ENCODE assay signal across 32 cellular contexts in the genomic region with DNA sequence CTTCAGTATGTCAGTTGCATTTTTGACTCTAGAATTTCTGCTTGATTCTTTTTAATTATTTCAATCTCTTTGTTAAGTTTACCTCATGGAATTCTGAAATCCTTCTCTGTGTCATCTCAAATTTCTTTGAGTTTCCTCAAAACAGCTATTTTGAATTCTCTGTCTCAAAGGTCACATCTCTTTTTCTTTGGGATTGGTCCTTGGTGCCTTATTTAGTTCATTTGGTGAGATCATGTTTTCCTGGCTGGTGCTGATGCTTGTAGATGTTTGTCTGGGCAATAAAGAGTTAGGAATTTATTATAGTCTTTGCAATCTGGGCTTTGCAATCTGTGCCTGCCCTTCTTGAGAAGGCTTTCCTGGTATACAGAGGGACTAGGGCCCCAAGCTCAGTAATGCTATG.
"Had no signal": no experiment of that assay in that cellular context is flagged by ENCODE, and none has a peak within 500 bp of the region (broad histone marks: within the 10 kb centered on the region; RNA-seq: fewer than 3 reads in every experiment).

No MANE protein-coding gene starts in this region.

- H2AFZ ChIP-seq: hepatocyte had no signal

- H3K4me3 Mint-ChIP-seq: activated CD4-positive, alpha-beta memory T cell treated with anti-CD3 and anti-CD28 coated beads for 36 hours; activated CD4-positive, alpha-beta T cell treated with anti-CD3 and anti-CD28 coated beads for 36 hours; activated CD4-positive, alpha-beta T cell treated with anti-CD3 and anti-CD28 coated beads, Interleukin-2, amount 10 ng/mL, durations not matched to agents 24 days and 14 days; activated CD8-positive, alpha-beta memory T cell treated with anti-CD3 and anti-CD28 coated beads, Interleukin-2, amount 10 ng/mL, durations not matched to agents 7 days and 5 days; activated CD8-positive, alpha-beta T cell treated with anti-CD3 and anti-CD28 coated beads, Interleukin-2, amount 10 ng/mL, durations not matched to agents 7 days and 5 days; activated naive CD4-positive, alpha-beta T cell treated with anti-CD3 and anti-CD28 coated beads, Interleukin-2, amount 10 ng/mL, durations not matched to agents 7 days and 5 days; activated naive CD8-positive, alpha-beta T cell treated with anti-CD3 and anti-CD28 coated beads, Interleukin-2, amount 10 ng/mL, durations not matched to agents 7 days and 5 days; activated T-helper 1 cell treated with anti-CD3 and anti-CD28 coated beads, Interleukin-12 subunit alpha, Interleukin-12 subunit beta, Interleukin-2, Interleukin-4 antibody, amounts not matched to agents 30 ng/mL and 10 ng/mL and 1 ng/mL, durations not matched to agents 14 hours and 24 hours and 36 hours; central memory CD8-positive, alpha-beta T cell; T-helper 17 cell; T-helper 2 cell treated with Interferon-gamma antibody and Interleukin-4, amounts not matched to agents 5 μg/mL and 100 μg/mL, for 36 hours had no signal

- H3K27me3 ChIP-seq: brain microvascular endothelial cell, esophagus squamous epithelium, gastroesophageal sphincter, heart right ventricle, hepatocyte had no signal

- H3K79me2 ChIP-seq: hepatocyte had no signal

- H3K4me2 ChIP-seq: hepatocyte had no signal

- H3K27me3 Mint-ChIP-seq: activated CD4-positive, alpha-beta memory T cell treated with anti-CD3 and anti-CD28 coated beads for 36 hours; activated CD4-positive, alpha-beta T cell treated with anti-CD3 and anti-CD28 coated beads for 36 hours; activated naive CD4-positive, alpha-beta T cell treated with anti-CD3 and anti-CD28 coated beads, Interleukin-2, amount 10 ng/mL, durations not matched to agents 7 days and 5 days; activated naive CD8-positive, alpha-beta T cell treated with anti-CD3 and anti-CD28 coated beads, Interleukin-2, amount 10 ng/mL, durations not matched to agents 7 days and 5 days; central memory CD8-positive, alpha-beta T cell; T-helper 17 cell had no signal

- H3K27ac Mint-ChIP-seq: activated CD4-positive, alpha-beta memory T cell treated with anti-CD3 and anti-CD28 coated beads for 36 hours; activated CD4-positive, alpha-beta T cell treated with anti-CD3 and anti-CD28 coated beads for 36 hours; activated CD4-positive, alpha-beta T cell treated with anti-CD3 and anti-CD28 coated beads, Interleukin-2, amount 10 ng/mL, durations not matched to agents 24 days and 14 days; activated CD8-positive, alpha-beta memory T cell treated with anti-CD3 and anti-CD28 coated beads, Interleukin-2, amount 10 ng/mL, durations not matched to agents 7 days and 5 days; activated CD8-positive, alpha-beta T cell treated with anti-CD3 and anti-CD28 coated beads, Interleukin-2, amount 10 ng/mL, durations not matched to agents 7 days and 5 days; activated naive CD4-positive, alpha-beta T cell treated with anti-CD3 and anti-CD28 coated beads, Interleukin-2, amount 10 ng/mL, durations not matched to agents 7 days and 5 days; activated naive CD4-positive, alpha-beta T cell treated with anti-CD3 and anti-CD28 coated beads, Interleukin-2, amount 50 U/mL, for 72 hours; activated naive CD8-positive, alpha-beta T cell treated with anti-CD3 and anti-CD28 coated beads, Interleukin-2, amount 10 ng/mL, durations not matched to agents 7 days and 5 days; activated T-helper 1 cell treated with anti-CD3 and anti-CD28 coated beads, Interleukin-12 subunit alpha, Interleukin-12 subunit beta, Interleukin-2, Interleukin-4 antibody, amounts not matched to agents 30 ng/mL and 10 ng/mL and 1 ng/mL, durations not matched to agents 14 hours and 24 hours and 36 hours; T-helper 17 cell; T-helper 2 cell treated with Interferon-gamma antibody and Interleukin-4, amounts not matched to agents 5 μg/mL and 100 μg/mL, for 36 hours had no signal

- H3K27ac ChIP-seq: brain microvascular endothelial cell, epithelial cell of prostate, esophagus squamous epithelium, gastroesophageal sphincter, heart right ventricle, hepatocyte had no signal

- H3K36me3 ChIP-seq: brain microvascular endothelial cell, esophagus squamous epithelium, gastroesophageal sphincter had no signal

- H3K4me1 Mint-ChIP-seq: activated CD4-positive, alpha-beta T cell treated with anti-CD3 and anti-CD28 coated beads for 36 hours; activated CD4-positive, alpha-beta T cell treated with anti-CD3 and anti-CD28 coated beads, Interleukin-2, amount 10 ng/mL, durations not matched to agents 24 days and 14 days; activated naive CD4-positive, alpha-beta T cell treated with anti-CD3 and anti-CD28 coated beads, Interleukin-2, amount 10 ng/mL, durations not matched to agents 7 days and 5 days; activated naive CD8-positive, alpha-beta T cell treated with anti-CD3 and anti-CD28 coated beads, Interleukin-2, amount 10 ng/mL, durations not matched to agents 7 days and 5 days; central memory CD8-positive, alpha-beta T cell; T-helper 17 cell had no signal

- H3K4me1 ChIP-seq: gastroesophageal sphincter, heart right ventricle had no signal

- H3K4me3 ChIP-seq: esophagus squamous epithelium, gastroesophageal sphincter, heart right ventricle, hepatocyte had no signal

- DNase-seq: activated CD4-positive, alpha-beta memory T cell treated with anti-CD3 and anti-CD28 coated beads for 36 hours; activated CD4-positive, alpha-beta T cell treated with anti-CD3 and anti-CD28 coated beads for 36 hours; activated CD4-positive, alpha-beta T cell treated with anti-CD3 and anti-CD28 coated beads, Interleukin-2, amount 10 ng/mL, durations not matched to agents 24 days and 14 days; activated CD4-positive, CD25-positive, alpha-beta regulatory T cell; activated CD4-positive, CD25-positive, alpha-beta regulatory T cell treated with anti-CD3 and anti-CD28 coated beads, Interleukin-2, amount 50 U/mL, for 72 hours; activated CD8-positive, alpha-beta memory T cell treated with anti-CD3 and anti-CD28 coated beads, Interleukin-2, amount 10 ng/mL, durations not matched to agents 7 days and 5 days; activated CD8-positive, alpha-beta memory T cell treated with anti-CD3 and anti-CD28 coated beads, Interleukin-2, amount 50 U/mL, for 4 hours; activated CD8-positive, alpha-beta T cell treated with anti-CD3 and anti-CD28 coated beads, Interleukin-2, amount 10 ng/mL, durations not matched to agents 7 days and 5 days; activated gamma-delta T cell; activated naive CD4-positive, alpha-beta T cell; activated naive CD4-positive, alpha-beta T cell treated with anti-CD3 and anti-CD28 coated beads, Interleukin-2, amount 10 ng/mL, durations not matched to agents 7 days and 5 days; activated naive CD8-positive, alpha-beta T cell treated with anti-CD3 and anti-CD28 coated beads, Interleukin-2, amount 10 ng/mL, durations not matched to agents 7 days and 5 days; activated T-cell treated with anti-CD3 and anti-CD28 coated beads, Interleukin-2, amount 50 U/mL, for 1 hour; activated T-cell treated with anti-CD3 and anti-CD28 coated beads, Interleukin-2, amount 50 U/mL, for 48 hours; amniotic stem cell; anterior cingulate cortex; brain microvascular endothelial cell; cortex of kidney; effector CD8-positive, alpha-beta T cell; esophagus squamous epithelium; foreskin melanocyte; heart right ventricle; T-helper 1 cell; T-helper 17 cell; T1000 had no signal
